ENCODE assay signal across 2 cellular contexts in the genomic region with DNA sequence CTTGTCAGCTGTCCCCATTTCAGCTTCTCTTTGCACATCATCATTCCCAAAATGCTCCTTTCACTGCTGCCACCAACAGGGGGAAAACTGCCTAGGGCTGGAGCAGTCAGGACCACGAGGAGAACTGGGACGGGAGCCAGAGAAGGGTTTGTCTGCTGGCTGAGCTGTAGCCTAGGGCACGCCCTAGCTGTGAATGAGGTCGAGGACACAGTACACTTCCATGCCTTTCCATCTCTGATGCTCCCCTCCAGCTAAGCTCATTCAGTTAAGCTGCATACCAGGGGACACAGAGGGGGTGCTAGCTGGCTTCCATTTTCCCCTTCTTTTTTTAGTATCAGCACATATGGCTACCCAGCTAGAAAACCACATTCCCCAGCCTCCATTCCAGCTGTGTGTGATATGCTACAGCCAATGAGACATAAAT.
TF ChIP-seq lines count a peak whose summit lies in the region.

No MANE protein-coding gene starts in this region.

TF ChIP-seq in IMR-90, 13 proteins besides CTCF, POLR2A, EP300 and RAD21:
- TF ChIP-seq RCOR1 (IDR thresholded peaks at IDR 0.05; ENCODE audit: insufficient replicate concordance, low read length) (no peak), MAZ (IDR thresholded peaks at IDR 0.05; ENCODE audit: borderline replicate concordance, low read depth, low read length) (no peak), FOS (IDR thresholded peaks at IDR 0.05; ENCODE audit: low read depth, low read length) (no peak), MAFK (IDR thresholded peaks at IDR 0.05; ENCODE audit: low read depth, low read length) (no peak), CHD1 (IDR thresholded peaks at IDR 0.05; ENCODE audit: low read depth, low read length) (no peak), BHLHE40 (IDR thresholded peaks at IDR 0.05; ENCODE audit: low read depth, low read length) (no peak), CEBPB (IDR thresholded peaks at IDR 0.05; ENCODE audit: low read depth, low read length) (no peak), SMC3 (IDR thresholded peaks at IDR 0.05; ENCODE audit: low read depth, low read length) (no peak), NFE2L2 (IDR thresholded peaks at IDR 0.05; ENCODE audit: low read depth, low read length) (no peak)
- TF ChIP-seq, protein P1, sequence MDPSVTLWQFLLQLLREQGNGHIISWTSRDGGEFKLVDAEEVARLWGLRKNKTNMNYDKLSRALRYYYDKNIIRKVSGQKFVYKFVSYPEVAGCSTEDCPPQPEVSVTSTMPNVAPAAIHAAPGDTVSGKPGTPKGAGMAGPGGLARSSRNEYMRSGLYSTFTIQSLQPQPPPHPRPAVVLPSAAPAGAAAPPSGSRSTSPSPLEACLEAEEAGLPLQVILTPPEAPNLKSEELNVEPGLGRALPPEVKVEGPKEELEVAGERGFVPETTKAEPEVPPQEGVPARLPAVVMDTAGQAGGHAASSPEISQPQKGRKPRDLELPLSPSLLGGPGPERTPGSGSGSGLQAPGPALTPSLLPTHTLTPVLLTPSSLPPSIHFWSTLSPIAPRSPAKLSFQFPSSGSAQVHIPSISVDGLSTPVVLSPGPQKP (IDR thresholded peaks at IDR 0.05; ENCODE audit: borderline replicate concordance, low read depth, low read length), result no peak

TF ChIP-seq in K562, 482 proteins besides CTCF, POLR2A, EP300 and RAD21:
- TF ChIP-seq HDAC1 (IDR thresholded peaks at IDR 0.05) (no peak), NFIC (IDR thresholded peaks at IDR 0.05) (peak; percentile 80), HEY1 (CRISPR knock-in tag; IDR thresholded peaks at IDR 0.05; ENCODE audit: borderline replicate concordance) (no peak), MYC (IDR thresholded peaks at IDR 0.05; ENCODE audit: low read depth, low read length) (peak; percentile 61), MYC (CRISPR knock-in tag; IDR thresholded peaks at IDR 0.05; ENCODE audit: borderline replicate concordance, low read depth) (no peak), DDX20 (tag; IDR thresholded peaks at IDR 0.05; ENCODE audit: low read depth) (no peak), CTBP1 (IDR thresholded peaks at IDR 0.05; ENCODE audit: borderline replicate concordance) (peak; percentile 39; the same call in 1 of the 2 replicates), PBX2 (CRISPR knock-in tag; IDR thresholded peaks at IDR 0.05; ENCODE audit: low read depth) (no peak), PBX2 (tag; conservative IDR thresholded peaks at IDR 0.05; ENCODE audit: low read depth) (peak; percentile 35; the same call in 1 of the 2 replicates), MNT (conservative IDR thresholded peaks at IDR 0.05) (peak in 1 of 2 experiments; percentile 60; a peak in 2 of 4 replicates), ZBTB49 (CRISPR knock-in tag; IDR thresholded peaks at IDR 0.05; ENCODE audit: borderline replicate concordance) (no peak), L3MBTL2 (IDR thresholded peaks at IDR 0.05) (peak; percentile 74), ATF7 (IDR thresholded peaks at IDR 0.05) (0 out of 2 replicates have a peak, but pooled peaks have one; percentile 13)
- TF ChIP-seq, protein P2, sequence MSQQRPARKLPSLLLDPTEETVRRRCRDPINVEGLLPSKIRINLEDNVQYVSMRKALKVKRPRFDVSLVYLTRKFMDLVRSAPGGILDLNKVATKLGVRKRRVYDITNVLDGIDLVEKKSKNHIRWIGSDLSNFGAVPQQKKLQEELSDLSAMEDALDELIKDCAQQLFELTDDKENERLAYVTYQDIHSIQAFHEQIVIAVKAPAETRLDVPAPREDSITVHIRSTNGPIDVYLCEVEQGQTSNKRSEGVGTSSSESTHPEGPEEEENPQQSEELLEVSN (IDR thresholded peaks at IDR 0.05; ENCODE audit: borderline replicate concordance in 1 of 2, extremely low read depth in 1 of 2, insufficient read depth in 1 of 2, insufficient read length in 1 of 2, low read depth in 1 of 2, low read length in 1 of 2, poor library complexity in 1 of 2, severe bottlenecking in 1 of 2), result peak in 1 of 2 experiments; percentile 23
- TF ChIP-seq, protein P3, sequence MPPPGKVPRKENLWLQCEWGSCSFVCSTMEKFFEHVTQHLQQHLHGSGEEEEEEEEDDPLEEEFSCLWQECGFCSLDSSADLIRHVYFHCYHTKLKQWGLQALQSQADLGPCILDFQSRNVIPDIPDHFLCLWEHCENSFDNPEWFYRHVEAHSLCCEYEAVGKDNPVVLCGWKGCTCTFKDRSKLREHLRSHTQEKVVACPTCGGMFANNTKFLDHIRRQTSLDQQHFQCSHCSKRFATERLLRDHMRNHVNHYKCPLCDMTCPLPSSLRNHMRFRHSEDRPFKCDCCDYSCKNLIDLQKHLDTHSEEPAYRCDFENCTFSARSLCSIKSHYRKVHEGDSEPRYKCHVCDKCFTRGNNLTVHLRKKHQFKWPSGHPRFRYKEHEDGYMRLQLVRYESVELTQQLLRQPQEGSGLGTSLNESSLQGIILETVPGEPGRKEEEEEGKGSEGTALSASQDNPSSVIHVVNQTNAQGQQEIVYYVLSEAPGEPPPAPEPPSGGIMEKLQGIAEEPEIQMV (tag; conservative IDR thresholded peaks at IDR 0.05; ENCODE audit: low read depth), result peak; percentile 62; the same call in 1 of the 2 replicates
- TF ChIP-seq, protein P4, sequence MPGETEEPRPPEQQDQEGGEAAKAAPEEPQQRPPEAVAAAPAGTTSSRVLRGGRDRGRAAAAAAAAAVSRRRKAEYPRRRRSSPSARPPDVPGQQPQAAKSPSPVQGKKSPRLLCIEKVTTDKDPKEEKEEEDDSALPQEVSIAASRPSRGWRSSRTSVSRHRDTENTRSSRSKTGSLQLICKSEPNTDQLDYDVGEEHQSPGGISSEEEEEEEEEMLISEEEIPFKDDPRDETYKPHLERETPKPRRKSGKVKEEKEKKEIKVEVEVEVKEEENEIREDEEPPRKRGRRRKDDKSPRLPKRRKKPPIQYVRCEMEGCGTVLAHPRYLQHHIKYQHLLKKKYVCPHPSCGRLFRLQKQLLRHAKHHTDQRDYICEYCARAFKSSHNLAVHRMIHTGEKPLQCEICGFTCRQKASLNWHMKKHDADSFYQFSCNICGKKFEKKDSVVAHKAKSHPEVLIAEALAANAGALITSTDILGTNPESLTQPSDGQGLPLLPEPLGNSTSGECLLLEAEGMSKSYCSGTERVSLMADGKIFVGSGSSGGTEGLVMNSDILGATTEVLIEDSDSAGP (CRISPR knock-in tag; IDR thresholded peaks at IDR 0.05), result no peak
TF ChIP-seq in K562: peak in this region for 9.
